Comparison of ENCODE assay signal across 22 cellular contexts in the genomic region with DNA sequence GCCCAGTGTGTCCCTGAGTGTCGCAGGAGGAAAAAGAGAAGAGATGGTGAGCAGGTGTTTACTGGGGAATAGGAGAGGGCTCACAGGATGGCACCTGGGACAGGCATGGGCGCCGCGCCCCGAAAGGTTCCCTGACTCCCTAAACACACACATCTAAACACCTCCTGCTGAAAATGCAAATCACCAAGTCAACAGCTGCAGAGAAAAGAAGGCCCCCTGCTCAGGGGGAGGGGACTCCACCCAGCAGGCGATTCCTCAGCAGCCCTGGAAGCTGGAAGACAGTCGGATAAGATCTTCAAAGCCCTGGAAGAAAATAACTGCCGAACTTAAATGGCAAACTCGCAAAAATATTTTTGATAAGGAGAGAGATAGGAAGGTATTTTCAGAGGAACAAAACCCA.
A peak's percentile ranks its signal among the peaks of the same experiment; 100 is the strongest.
DNase-seq lines count a peak whose midpoint lies in the region; ATAC-seq and TF ChIP-seq lines count a peak whose summit lies in the region.
"Had no signal": no experiment of that assay in that cellular context is flagged by ENCODE, and none has a peak within 500 bp of the region (broad histone marks: within the 10 kb centered on the region; RNA-seq: fewer than 3 reads in every experiment).

No MANE protein-coding gene starts in this region.

- H3K4me3 ChIP-seq in smooth muscle cell: no peak overlapping the region
- no peak overlapping the region for H3K4me3 ChIP-seq in right cardiac atrium (ENCODE audit: low read length)
- H3K4me3 ChIP-seq: coronary artery, heart left ventricle, ovary, suprapubic skin had no signal

- H3K36me3 ChIP-seq in smooth muscle cell (ENCODE audit: low read depth): no peaks in the 10 kb centered on the region
- H3K36me3 ChIP-seq: heart left ventricle, ovary, suprapubic skin had no signal

- peaks cover 22% of the 10 kb centered on the region for H3K27me3 ChIP-seq in smooth muscle cell (ENCODE audit: low read depth)
- H3K27me3 ChIP-seq in right cardiac atrium (ENCODE audit: control insufficient read depth, insufficient read depth): no peaks in the 10 kb centered on the region
- H3K27me3 ChIP-seq: ovary had no signal

- H3K9ac ChIP-seq in smooth muscle cell (ENCODE audit: low read depth): no peak overlapping the region

- H2AFZ ChIP-seq in smooth muscle cell (ENCODE audit: low read depth): no peak overlapping the region

- WGBS in smooth muscle cell (ENCODE audit: low lambda C conversion rate): 2% methylated on average over 9 of the region's 9 CpGs
- 3% methylated on average over 9 of the region's 9 CpGs for WGBS in right cardiac atrium

- H3K27ac ChIP-seq in angular gyrus (ENCODE audit: low read depth, low read length) (peak overlapping the region; percentile 47), smooth muscle cell (ENCODE audit: low read depth) (no peak overlapping the region), right cardiac atrium (ENCODE audit: low read length) (no peak overlapping the region)
- H3K27ac ChIP-seq: coronary artery, heart left ventricle, HL-60, ovary, suprapubic skin had no signal

- ATAC-seq in right cardiac atrium: no peak
- ATAC-seq in GM21576 (IDR thresholded peaks at IDR 0.05; ENCODE audit: unreplicated experiment): no peak
- ATAC-seq: heart left ventricle, PC-3, sciatic nerve had no signal

- H3K4me1 ChIP-seq in smooth muscle cell (ENCODE audit: low read depth) (peaks cover 19% of the 10 kb centered on the region), right cardiac atrium (ENCODE audit: control insufficient read depth, insufficient read depth, low read length) (no peaks in the 10 kb centered on the region)
- H3K4me1 ChIP-seq: heart left ventricle, suprapubic skin had no signal

- H4K20me1 ChIP-seq in smooth muscle cell (ENCODE audit: low read depth): no peaks in the 10 kb centered on the region

- H3F3A ChIP-seq in smooth muscle cell (ENCODE audit: low read depth): no peaks in the 10 kb centered on the region

- intact Hi-C loops in right cardiac atrium (cut with DNase I): no loop called here

- H3K9me3 ChIP-seq in smooth muscle cell (replicated peaks; ENCODE audit: low read depth) (no peaks in the 10 kb centered on the region), right cardiac atrium (ENCODE audit: control insufficient read depth, low read length) (no peaks in the 10 kb centered on the region)
- H3K9me3 ChIP-seq: heart left ventricle, ovary, suprapubic skin had no signal

- peak; percentile 12 for DNase-seq in NCI-H748 (lab: John Stamatoyannopoulos, UW; ENCODE audit: unreplicated experiment)
- no peak for DNase-seq in NCI-H748 treated with DMSO at 0.1 percent for 48 hours (lab: John Stamatoyannopoulos, UW)
- DNase-seq in iPS-NIHi7 (ENCODE audit: extremely low spot score): peak; percentile 72
- DNase-seq in smooth muscle cell (lab: John Stamatoyannopoulos, UW; ENCODE audit: unreplicated experiment): no peak
- DNase-seq in right cardiac atrium: no peak
- DNase-seq in inferior parietal cortex (ENCODE audit: extremely low spot score): no peak
- DNase-seq: activated CD4-positive, alpha-beta T cell treated with anti-CD3 and anti-CD28 coated beads, Interleukin-2, amount 10 ng/mL, durations not matched to agents 24 days and 14 days; COR-L47; DND-41; heart left ventricle; NCI-H1930; NCI-H526 treated with DMSO at 0.1 percent for 48 hours; ovary; PC-3; SIG-M5; T-helper 1 cell had no signal

- no peak for TF ChIP-seq CTCF in smooth muscle cell (IDR thresholded peaks at IDR 0.05; ENCODE audit: borderline replicate concordance, insufficient read depth, poor library complexity, severe bottlenecking)

- H3K4me2 ChIP-seq in smooth muscle cell: peak overlapping the region; percentile 2

- H3K79me2 ChIP-seq in smooth muscle cell (ENCODE audit: low read depth): no peaks in the 10 kb centered on the region

Comparison
In these comparisons a context has a peak if more than half of its experiments do, and no peak if none do; other contexts are left out.
1. DNase-seq: peak in NCI-H748 (single experiment) and iPS-NIHi7 (single experiment); none in NCI-H748 treated with DMSO at 0.1 percent for 48 hours (single experiment), smooth muscle cell (single experiment), right cardiac atrium (0 of 3) and inferior parietal cortex (single experiment).